Comparison of ENCODE assay signal across 23 cellular contexts in genomic region chr4:96247096-96247495, GRCh38.
"Had no signal": no experiment of that assay in that cellular context is flagged by ENCODE, and none has a peak within 500 bp of the region (broad histone marks: within the 10 kb centered on the region; RNA-seq: fewer than 3 reads in every experiment).

No MANE protein-coding gene starts in this region.

- ATAC-seq: effector memory CD8-positive, alpha-beta T cell; esophagus mucosa; foreskin keratinocyte; gastrocnemius medialis; gastroesophageal sphincter had no signal

- H3K36me3 ChIP-seq: colonic mucosa, esophagus muscularis mucosa, esophagus squamous epithelium, gastrocnemius medialis, gastroesophageal sphincter had no signal

- DNase-seq: colonic mucosa; cortex of kidney; dermis blood vessel endothelial cell; dorsolateral prefrontal cortex; effector CD4-positive, alpha-beta T cell; effector CD8-positive, alpha-beta T cell; effector memory CD4-positive, alpha-beta T cell; effector memory CD8-positive, alpha-beta T cell; endodermal cell; erythroblast; esophagus squamous epithelium; foreskin fibroblast; foreskin keratinocyte; foreskin melanocyte; gastrocnemius medialis; glutamatergic neuron; head of caudate nucleus had no signal

- H3K27ac ChIP-seq: colonic mucosa, coronary artery, dorsolateral prefrontal cortex, epithelial cell of prostate, esophagus muscularis mucosa, esophagus squamous epithelium, foreskin keratinocyte, gastrocnemius medialis, gastroesophageal sphincter had no signal

- H3K27me3 ChIP-seq: colonic mucosa, dorsolateral prefrontal cortex, esophagus muscularis mucosa, esophagus squamous epithelium, foreskin keratinocyte, gastrocnemius medialis, gastroesophageal sphincter had no signal

- H3K9me3 ChIP-seq: colonic mucosa, esophagus muscularis mucosa, esophagus squamous epithelium, gastrocnemius medialis, gastroesophageal sphincter had no signal

- H3K27ac Mint-ChIP-seq: dendritic cell treated with granulocyte-macrophage colony-stimulating factor and Interleukin-4, amounts not matched to agents 40 ng/mL and 50 ng/mL, for 4 days; effector memory CD8-positive, alpha-beta T cell; endodermal cell had no signal

- H3K4me1 ChIP-seq: colonic mucosa, esophagus muscularis mucosa, esophagus squamous epithelium, foreskin keratinocyte, gastrocnemius medialis, gastroesophageal sphincter had no signal

- H3K4me3 ChIP-seq: colonic mucosa, coronary artery, dorsolateral prefrontal cortex, esophagus muscularis mucosa, esophagus squamous epithelium, gastrocnemius medialis, gastroesophageal sphincter had no signal
